ENCODE assay signal across 31 cellular contexts in the genomic region with DNA sequence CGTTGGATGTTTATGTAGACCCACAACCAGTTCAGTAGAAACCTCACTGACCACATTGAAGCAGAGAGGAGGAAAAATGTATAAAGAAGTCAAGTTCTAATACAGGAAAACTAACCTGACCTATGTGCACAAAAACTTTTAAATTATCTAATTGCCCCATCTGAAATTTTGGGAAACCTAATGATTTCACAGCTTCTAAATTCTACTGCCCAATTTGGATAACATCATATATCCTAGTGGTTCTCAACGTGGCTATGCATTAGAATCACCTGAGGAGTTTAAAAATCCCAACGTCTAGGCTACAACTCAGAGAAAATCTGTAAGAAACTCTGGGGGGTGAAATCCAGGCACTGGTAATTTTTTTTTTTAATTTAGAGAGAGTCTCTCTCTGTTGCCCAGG. TPM values are rescaled to one million over a fixed set of nuclear protein-coding genes. Genes with fewer than 3 reads are reported as not detected.
DNase-seq lines count a peak whose midpoint lies in the region; ATAC-seq, FAIRE-seq and TF ChIP-seq lines count a peak whose summit lies in the region.
"Had no signal": no experiment of that assay in that cellular context is flagged by ENCODE, and none has a peak within 500 bp of the region (broad histone marks: within the 10 kb centered on the region; RNA-seq: fewer than 3 reads in every experiment).

No MANE protein-coding gene starts in this region.

- intact Hi-C loops in heart right ventricle (cut with DNase I) (no loop called here), gastrocnemius medialis (cut with DNase I; ENCODE audit: low total_unique reads) (loop anchor here (5.0 kb wide), 1 partner anchor 633 kb away; no protein-coding TSS in a partner anchor), ascending aorta (cut with DNase I) (no loop called here)

- H3K36me3 ChIP-seq in right atrium auricular region, result no peaks in the 10 kb centered on the region
- H3K36me3 ChIP-seq in heart right ventricle, result no peaks in the 10 kb centered on the region
- no peaks in the 10 kb centered on the region for H3K36me3 ChIP-seq in hepatocyte (replicated peaks; ENCODE audit: insufficient read depth, low read depth)
- H3K36me3 ChIP-seq in gastrocnemius medialis, result peaks cover 0 to 7% of the 10 kb centered on the region in 2 donors
- H3K36me3 ChIP-seq in ascending aorta, result no peaks in the 10 kb centered on the region
- H3K36me3 ChIP-seq: BE2C, BLaER1 had no signal

- CTCF ChIA-PET in A549 (lab: Yijun Ruan, JAX), result interaction anchor here (0.7 to 28.4 kb wide), 9 partner anchors 14 to 550 kb away, joined by 3 to 914 read pairs (median 6); a partner anchor contains a TSS

- H3K4me1 ChIP-seq in right atrium auricular region (peaks cover 0 to 8% of the 10 kb centered on the region in 2 donors), heart right ventricle (peaks cover 0 to 6% (median 0%) of the 10 kb centered on the region in 9 donors), A549 (peaks cover 85% of the 10 kb centered on the region), hepatocyte (ENCODE audit: insufficient read depth) (peaks cover 13% of the 10 kb centered on the region), gastrocnemius medialis (peaks cover 46 to 62% of the 10 kb centered on the region in 2 donors), ascending aorta (no peaks in the 10 kb centered on the region)
- H3K4me1 ChIP-seq: BE2C, BLaER1 had no signal

- TF ChIP-seq POLR2A in A549 (IDR thresholded peaks at IDR 0.05; ENCODE audit: low read length) (no peak), gastrocnemius medialis (IDR thresholded peaks at IDR 0.05) (no peak)

- 86 to 88% methylated on average over 3 of the region's 3 CpGs for WGBS in heart right ventricle, 2 donors
- WGBS in A549 (ENCODE audit: missing lambda C conversion rate), result 32% methylated on average over 3 of the region's 3 CpGs
- WGBS in hepatocyte (ENCODE audit: low lambda C conversion rate, missing lambda C conversion rate), result 85% methylated on average over 3 of the region's 3 CpGs

- no peak for FAIRE-seq in A549 (lab: Jason Lieb, UNC)
- FAIRE-seq: G401.6, GM12891, GM19239 had no signal

- DNase-seq in right atrium auricular region (ENCODE audit: low spot score) (no peak), heart right ventricle (no peak), A549 (ENCODE audit: low read depth in 1 of 2, low spot score in 1 of 2) (no peak), hepatocyte (ENCODE audit: low spot score) (no peak), gastrocnemius medialis (no peak), G401 (ENCODE audit: low spot score) (no peak), kidney glomerular epithelial cell (lab: John Stamatoyannopoulos, UW) (no peak), ascending aorta (ENCODE audit: low spot score in 2 of 2) (no peak)
- DNase-seq: ACHN; BE2C; C1 segment of cervical spinal cord; CD4-positive, alpha-beta memory T cell; CD4-positive, CD25-positive, alpha-beta regulatory T cell; CD8-positive, alpha-beta memory T cell; COR-L47; DMS 273 treated with DMSO at 0.1 percent for 48 hours; DMS153; DMS53; DMS79; DND-41; EL; GF-D8 had no signal

- H3K4me3 ChIP-seq in right atrium auricular region (no peak overlapping the region), heart right ventricle (no peak overlapping the region), A549 (peak overlapping the region; percentile 84; the same call in 2 of the 3 replicates), hepatocyte (no peak overlapping the region), gastrocnemius medialis (no peak overlapping the region), ascending aorta (no peak overlapping the region)
- H3K4me3 ChIP-seq: BLaER1 had no signal

- no peaks in the 10 kb centered on the region for H3K9me3 ChIP-seq in right atrium auricular region
- H3K9me3 ChIP-seq in heart right ventricle, result no peaks in the 10 kb centered on the region
- H3K9me3 ChIP-seq in A549, result no peaks in the 10 kb centered on the region
- H3K9me3 ChIP-seq in hepatocyte (ENCODE audit: low read depth), result no peaks in the 10 kb centered on the region
- no peaks in the 10 kb centered on the region for H3K9me3 ChIP-seq in gastrocnemius medialis
- H3K9me3 ChIP-seq in ascending aorta, result no peaks in the 10 kb centered on the region
- H3K9me3 ChIP-seq: BE2C, BLaER1 had no signal

- H4K20me1 ChIP-seq in hepatocyte (ENCODE audit: insufficient read depth, poor library complexity, severe bottlenecking), result no peaks in the 10 kb centered on the region
- H4K20me1 ChIP-seq: BLaER1 had no signal

- no peaks in the 10 kb centered on the region for H3K79me2 ChIP-seq in hepatocyte

- TF ChIP-seq EP300 in A549 (IDR thresholded peaks at IDR 0.05), result no peak

- H2AFZ ChIP-seq in hepatocyte, result no peak overlapping the region

- POLR2A ChIA-PET in A549 (lab: Yijun Ruan, JAX), result interaction anchor here (0.6 kb wide), 2 partner anchors 85 to 218 kb away, joined by 3 to 4 read pairs; no protein-coding TSS in a partner anchor

- H3K27me3 ChIP-seq in right atrium auricular region (no peaks in the 10 kb centered on the region), heart right ventricle (peaks cover 0 to 3% (median 0%) of the 10 kb centered on the region in 7 donors), hepatocyte (no peaks in the 10 kb centered on the region), gastrocnemius medialis (no peaks in the 10 kb centered on the region), ascending aorta (no peaks in the 10 kb centered on the region)
- H3K27me3 ChIP-seq: BLaER1 had no signal

- peak overlapping the region; percentile 56 to 57 for H3K27ac ChIP-seq in right atrium auricular region
- no peak overlapping the region for H3K27ac ChIP-seq in heart right ventricle
- peak overlapping the region; percentile 91 to 98 for H3K27ac ChIP-seq in A549
- peak overlapping the region; percentile 39 for H3K27ac ChIP-seq in hepatocyte
- H3K27ac ChIP-seq in gastrocnemius medialis, result peak overlapping the region; percentile 88 to 92 (median 90)
- no peak overlapping the region for H3K27ac ChIP-seq in ascending aorta
- H3K27ac ChIP-seq: 22Rv1, BLaER1 had no signal

- H3K4me2 ChIP-seq in A549 (peak overlapping the region; percentile 93), hepatocyte (no peak overlapping the region)
- H3K4me2 ChIP-seq: BLaER1 had no signal

- ATAC-seq in heart right ventricle (no peak), A549 (no peak), gastrocnemius medialis (no peak)

- in situ Hi-C loops in gastrocnemius medialis (cut with MboI; ENCODE audit: low sequenced_read_pairs in 4 of 4) (no loop called here), G401 (cut with HindIII; ENCODE audit: low sequenced_read_pairs) (no loop called here)

- H3K9me2 ChIP-seq in hepatocyte (replicated peaks; ENCODE audit: insufficient read depth), result no peaks in the 10 kb centered on the region

- TF ChIP-seq RAD21 in A549 (conservative IDR thresholded peaks at IDR 0.05 in 1 of 2, IDR thresholded peaks at IDR 0.05 in 1 of 2), result no peak

- TF ChIP-seq CTCF in right atrium auricular region (IDR thresholded peaks at IDR 0.05), result no peak
- no peak for TF ChIP-seq CTCF in heart right ventricle (IDR thresholded peaks at IDR 0.05)
- no peak for TF ChIP-seq CTCF in A549 (IDR thresholded peaks at IDR 0.05)
- TF ChIP-seq CTCF in hepatocyte (IDR thresholded peaks at IDR 0.05; ENCODE audit: poor library complexity), result no peak
- TF ChIP-seq CTCF in gastrocnemius medialis (IDR thresholded peaks at IDR 0.05 in 4 of 5, conservative IDR thresholded peaks at IDR 0.05 in 1 of 5), result no peak
- no peak for TF ChIP-seq CTCF in ascending aorta (IDR thresholded peaks at IDR 0.05)

TF ChIP-seq in A549, 52 proteins besides CTCF, POLR2A, EP300 and RAD21 (continues in another document):
- TF ChIP-seq FOXS1 (CRISPR knock-in tag; IDR thresholded peaks at IDR 0.05) (no peak), JUNB (IDR thresholded peaks at IDR 0.05) (no peak), RARB (CRISPR knock-in tag; IDR thresholded peaks at IDR 0.05) (peak; percentile 56), FOSB (CRISPR knock-in tag; IDR thresholded peaks at IDR 0.05) (peak; percentile 52; the same call in 1 of the 2 replicates)

RNA-seq across cellular contexts. Expression of a gene that starts 7.3 kb away (rescaled TPM):
- total RNA-seq in right atrium auricular region (1 to 10 TPM in 1 of 2 donors, under 1 TPM in 1; 0.51 to 1.0 TPM), heart right ventricle (1 to 10 TPM in 1 of 10 donors, under 1 TPM in 1, not detected in 8; 0.79 to 1.1 TPM), hepatocyte (60.3 and 84.8 TPM in 2 replicates), gastrocnemius medialis (1 to 10 TPM; 3.7 to 9.6 (median 6.2) TPM), ascending aorta (not detected)
- polyA plus RNA-seq in heart right ventricle (under 1 TPM in 1 of 2 donors, not detected in 1; 0.09 TPM), A549 (2011; rRNA removed) (5,007 and 5,423 TPM in 2 replicates), A549 (2017; fragmentation: RNase III; extraction: RNeasy Plus Mini Kit Qiagen cat#74134 plus additional on column Dnase treatment) (2,953 to 3,542 TPM (median 3,237 TPM) in 3 replicates), hepatocyte (94.4 and 95.0 TPM in 2 replicates)
- 2,033 and 2,091 TPM in 2 replicates for polyA plus RNA-seq in A549 (2012; cell fraction: cytosol; rRNA removed)
- polyA plus RNA-seq in A549 (2012; cell fraction: nucleus; rRNA removed), result 892 and 1,126 TPM in 2 replicates
- polyA minus RNA-seq in A549 (2011; rRNA and poly(A)+ RNA removed), result 2,016 and 2,285 TPM in 2 replicates
- 3.6 TPM in 1 of 2 replicates, not detected in the other for total RNA-seq in G401 (2014; rRNA removed; shearing (Covaris generic))
- total RNA-seq: CD4-positive, alpha-beta memory T cell; CD4-positive, CD25-positive, alpha-beta regulatory T cell; CD8-positive, alpha-beta memory T cell had no signal
- polyA plus RNA-seq: CD14-positive monocyte; CD4-positive, alpha-beta memory T cell; CD4-positive, CD25-positive, alpha-beta regulatory T cell; CD8-positive, alpha-beta memory T cell had no signal

RNA-seq across cellular contexts. Expression of a gene that starts 14.3 kb away (rescaled TPM):
- total RNA-seq in right atrium auricular region, result under 1 TPM in 1 of 2 donors, not detected in 1; 0.20 TPM
- total RNA-seq in heart right ventricle, result not detected
- polyA plus RNA-seq in heart right ventricle, result not detected
- 17.9 and 19.9 TPM in 2 replicates for polyA plus RNA-seq in A549 (2011; rRNA removed)
- 2.1 and 2.3 TPM in 2 replicates for polyA plus RNA-seq in A549 (2012; cell fraction: cytosol; rRNA removed)
- polyA plus RNA-seq in A549 (2012; cell fraction: nucleus; rRNA removed), result 1.6 and 3.6 TPM in 2 replicates
- polyA plus RNA-seq in A549 (2017; fragmentation: RNase III; extraction: RNeasy Plus Mini Kit Qiagen cat#74134 plus additional on column Dnase treatment), result 22.0 to 26.7 TPM (median 24.7 TPM) in 3 replicates
- 12.8 and 12.9 TPM in 2 replicates for polyA minus RNA-seq in A549 (2011; rRNA and poly(A)+ RNA removed)
- total RNA-seq in hepatocyte, result 4.8 and 6.3 TPM in 2 replicates
- 13.7 and 14.1 TPM in 2 replicates for polyA plus RNA-seq in hepatocyte
- 10 to 100 TPM in 2 of 4 donors, 1 to 10 TPM in 2; 1.9 to 77.5 (median 10.3) TPM for total RNA-seq in gastrocnemius medialis
- not detected in 2 replicates for total RNA-seq in G401 (2014; rRNA removed; shearing (Covaris generic))
- not detected for total RNA-seq in ascending aorta
- total RNA-seq: A172; A673; CD4-positive, alpha-beta memory T cell; CD4-positive, CD25-positive, alpha-beta regulatory T cell; CD8-positive, alpha-beta memory T cell; Daoy had no signal
- polyA plus RNA-seq: CD14-positive monocyte; CD4-positive, alpha-beta memory T cell; CD4-positive, CD25-positive, alpha-beta regulatory T cell; CD8-positive, alpha-beta memory T cell had no signal

Comparison
In these comparisons a context has a peak if more than half of its experiments do, and no peak if none do; other contexts are left out.
1. H3K27ac ChIP-seq: peak in right atrium auricular region (2 of 2), A549 (2 of 2), hepatocyte (single experiment) and gastrocnemius medialis (4 of 4); none in heart right ventricle (0 of 10) and ascending aorta (0 of 2).